24 cellular contexts compared by ENCODE assay signal in genomic region chr5:87769137-87769536, GRCh38.
A peak's percentile ranks its signal among the peaks of the same experiment; 100 is the strongest.
DNase-seq lines count a peak whose midpoint lies in the region; ATAC-seq, FAIRE-seq and TF ChIP-seq lines count a peak whose summit lies in the region.
"Had no signal": no experiment of that assay in that cellular context is flagged by ENCODE, and none has a peak within 500 bp of the region (broad histone marks: within the 10 kb centered on the region; RNA-seq: fewer than 3 reads in every experiment).

No MANE protein-coding gene starts in this region.

- no peaks in the 10 kb centered on the region for H3F3A ChIP-seq in PC-3 (ENCODE audit: low read length, unreplicated experiment)

- no peaks in the 10 kb centered on the region for H4K20me1 ChIP-seq in PC-3 (ENCODE audit: low read length)
- H4K20me1 ChIP-seq in osteoblast (ENCODE audit: insufficient read depth, low read length) = no peaks in the 10 kb centered on the region

- POLR2A ChIA-PET in PC-3 (lab: Charles Lee; ENCODE audit: unreplicated experiment) = interaction anchor here (0.6 to 0.7 kb wide), 4 partner anchors 60 to 691 kb away, joined by 3 to 30 read pairs (median 5); no protein-coding TSS in a partner anchor
- POLR2A ChIA-PET in CD8-positive, alpha-beta memory T cell (lab: Charles Lee) = no interaction called here
- POLR2A ChIA-PET in activated CD8-positive, alpha-beta T cell treated with anti-CD3 and anti-CD28 coated beads for 36 hours (lab: Charles Lee) = no interaction called here

- peak overlapping the region in 4 of 5 experiments; percentile 74 to 90 (median 84) for H3K27ac Mint-ChIP-seq in brain
- H3K27ac Mint-ChIP-seq in CD8-positive, alpha-beta memory T cell = no peak overlapping the region
- H3K27ac Mint-ChIP-seq in activated CD8-positive, alpha-beta T cell treated with anti-CD3 and anti-CD28 coated beads for 36 hours = no peak overlapping the region
- H3K27ac Mint-ChIP-seq: CD4-positive, alpha-beta T cell; HFFc6 had no signal

- intact Hi-C loops in PC-3 (cut with micrococcal nuclease) = loop anchor here (5.0 to 10.0 kb wide), 2 partner anchors 227 to 354 kb away; partner anchors contain the start of gene CCNH
- intact Hi-C loops in activated CD8-positive, alpha-beta T cell treated with anti-CD3 and anti-CD28 coated beads for 36 hours (cut with micrococcal nuclease) = no loop called here

- peak; percentile 100 for ATAC-seq in PC-3
- no peak for ATAC-seq in activated CD8-positive, alpha-beta T cell treated with anti-CD3 and anti-CD28 coated beads for 36 hours
- ATAC-seq: A549, HCT116 had no signal

- no peaks in the 10 kb centered on the region for H3K36me3 Mint-ChIP-seq in brain
- H3K36me3 Mint-ChIP-seq in CD8-positive, alpha-beta memory T cell = no peaks in the 10 kb centered on the region
- H3K36me3 Mint-ChIP-seq in activated CD8-positive, alpha-beta T cell treated with anti-CD3 and anti-CD28 coated beads for 36 hours (ENCODE audit: low read depth) = no peaks in the 10 kb centered on the region

- peak; percentile 8 for DNase-seq in DMS53 (lab: John Stamatoyannopoulos, UW)
- DNase-seq in DMS53 treated with DMSO at 0.1 percent for 48 hours (lab: John Stamatoyannopoulos, UW; ENCODE audit: unreplicated experiment) = no peak
- DNase-seq in PC-3 = peak; percentile 94
- DNase-seq in osteoblast (ENCODE audit: insufficient read length, low spot score, missing footprints) = peak; percentile 45
- no peak for DNase-seq in CD8-positive, alpha-beta memory T cell
- DNase-seq in activated CD8-positive, alpha-beta T cell treated with anti-CD3 and anti-CD28 coated beads for 36 hours = no peak
- DNase-seq in RCC 7860 (ENCODE audit: low spot score) = no peak
- DNase-seq: AML-193; Calu3; CD4-positive, alpha-beta T cell; GDM1; GOT3; H7; HFFc6; IMR-90 had no signal

- H3K36me3 ChIP-seq in PC-3 (ENCODE audit: low read depth, low read length) (no peaks in the 10 kb centered on the region), osteoblast (ENCODE audit: insufficient read depth, low read length) (no peaks in the 10 kb centered on the region)
- H3K36me3 ChIP-seq in CD8-positive, alpha-beta memory T cell (ENCODE audit: insufficient read depth, low read length) = no peaks in the 10 kb centered on the region

- H3K4me3 ChIP-seq in PC-3 (ENCODE audit: low read length) (no peak overlapping the region), osteoblast (ENCODE audit: insufficient read depth, low read length) (no peak overlapping the region)
- no peak overlapping the region for H3K4me3 ChIP-seq in CD8-positive, alpha-beta memory T cell (ENCODE audit: low read length)
- H3K4me3 ChIP-seq: A549 had no signal

- H3K9me3 Mint-ChIP-seq in brain = no peaks in the 10 kb centered on the region
- peaks cover 0 to 1% (median 0%) of the 10 kb centered on the region in 5 donors for H3K9me3 Mint-ChIP-seq in CD8-positive, alpha-beta memory T cell
- H3K9me3 Mint-ChIP-seq in activated CD8-positive, alpha-beta T cell treated with anti-CD3 and anti-CD28 coated beads for 36 hours = no peaks in the 10 kb centered on the region
- H3K9me3 Mint-ChIP-seq: CD4-positive, alpha-beta T cell; HFFc6 had no signal

- no peak overlapping the region for H2AFZ ChIP-seq in PC-3 (ENCODE audit: low read length)
- H2AFZ ChIP-seq in osteoblast (ENCODE audit: low read length) = no peak overlapping the region

- no peaks in the 10 kb centered on the region for H3K9me2 ChIP-seq in PC-3 (replicated peaks; ENCODE audit: low read length)

- no peak overlapping the region for H3K9ac ChIP-seq in PC-3 (ENCODE audit: low read length)

- H3K4me1 Mint-ChIP-seq in brain = peaks cover 36% of the 10 kb centered on the region
- no peaks in the 10 kb centered on the region for H3K4me1 Mint-ChIP-seq in CD8-positive, alpha-beta memory T cell
- no peaks in the 10 kb centered on the region for H3K4me1 Mint-ChIP-seq in activated CD8-positive, alpha-beta T cell treated with anti-CD3 and anti-CD28 coated beads for 36 hours (ENCODE audit: low read depth)

- no peaks in the 10 kb centered on the region for H3K79me2 ChIP-seq in PC-3 (ENCODE audit: low read length)
- no peaks in the 10 kb centered on the region for H3K79me2 ChIP-seq in osteoblast (ENCODE audit: insufficient read depth, low read length)

- BruUV-seq in PC-3 (replicated peaks; lab: Mats Ljungman, UMichigan) = no TSS peak

- H3K4me1 ChIP-seq in PC-3 (ENCODE audit: insufficient read depth, low read length) (peaks cover 13% of the 10 kb centered on the region), osteoblast (ENCODE audit: insufficient read depth, low read length) (no peaks in the 10 kb centered on the region)
- no peaks in the 10 kb centered on the region for H3K4me1 ChIP-seq in CD8-positive, alpha-beta memory T cell (ENCODE audit: insufficient read depth, low read length)
- H3K4me1 ChIP-seq: A549 had no signal

- CTCF ChIA-PET in PC-3 (lab: Charles Lee) = no interaction called here
- CTCF ChIA-PET in CD8-positive, alpha-beta memory T cell (lab: Charles Lee) = interaction anchor here (1.0 kb wide), 1 partner anchor 12 kb away, joined by 7 read pairs; no protein-coding TSS in a partner anchor
- CTCF ChIA-PET in activated CD8-positive, alpha-beta T cell treated with anti-CD3 and anti-CD28 coated beads for 36 hours (lab: Charles Lee) = interaction anchor here (1.6 to 4.4 kb wide), 2 partner anchors 11 to 922 kb away, joined by 6 to 20 read pairs; no protein-coding TSS in a partner anchor

- H3K27ac ChIP-seq in PC-3 (ENCODE audit: low read length) (peak overlapping the region; percentile 29), osteoblast (ENCODE audit: low read depth, low read length) (no peak overlapping the region)
- H3K27ac ChIP-seq in CD8-positive, alpha-beta memory T cell (ENCODE audit: low read depth, low read length) = no peak overlapping the region
- H3K27ac ChIP-seq: 22Rv1, A549, C4-2B, HL-60 had no signal

- TF ChIP-seq CTCF in PC-3 (conservative IDR thresholded peaks at IDR 0.05; ENCODE audit: low read depth, low read length) (no peak), brain (conservative IDR thresholded peaks at IDR 0.05) (no peak), osteoblast (IDR thresholded peaks at IDR 0.05; ENCODE audit: extremely low read depth, low read depth, low read length) (no peak)
- no peak for TF ChIP-seq CTCF in activated CD8-positive, alpha-beta T cell treated with anti-CD3 and anti-CD28 coated beads for 36 hours (IDR thresholded peaks at IDR 0.05)

- H3K27me3 Mint-ChIP-seq in brain = peaks cover 6% of the 10 kb centered on the region
- H3K27me3 Mint-ChIP-seq in CD8-positive, alpha-beta memory T cell = peaks cover 6 to 28% of the 10 kb centered on the region in 2 donors
- H3K27me3 Mint-ChIP-seq in activated CD8-positive, alpha-beta T cell treated with anti-CD3 and anti-CD28 coated beads for 36 hours = peaks cover 16% of the 10 kb centered on the region

- no peak for FAIRE-seq in RCC 7860 (lab: Jason Lieb, UNC)
- FAIRE-seq: A549, GM12892, GM18507, HTR-8/SVneo had no signal

- H3K9me3 ChIP-seq in PC-3 (ENCODE audit: low read length) (no peaks in the 10 kb centered on the region), osteoblast (ENCODE audit: low read depth, low read length) (no peaks in the 10 kb centered on the region)
- no peaks in the 10 kb centered on the region for H3K9me3 ChIP-seq in CD8-positive, alpha-beta memory T cell (ENCODE audit: low read length)
- H3K9me3 ChIP-seq: A549 had no signal

- no peaks in the 10 kb centered on the region for H3K27me3 ChIP-seq in PC-3 (ENCODE audit: low read length)
- H3K27me3 ChIP-seq in osteoblast (ENCODE audit: insufficient read depth, low read length) = no peaks in the 10 kb centered on the region
- no peaks in the 10 kb centered on the region for H3K27me3 ChIP-seq in CD8-positive, alpha-beta memory T cell (ENCODE audit: insufficient read depth, low read length, poor library complexity, severe bottlenecking)

- H3K4me2 ChIP-seq in PC-3 (ENCODE audit: low read length) (peak overlapping the region; percentile 44), osteoblast (ENCODE audit: insufficient read depth, low read length) (no peak overlapping the region)
- H3K4me2 ChIP-seq: A549 had no signal

- peak overlapping the region in 4 of 5 experiments; percentile 73 to 83 (median 78) for H3K4me3 Mint-ChIP-seq in brain
- no peak overlapping the region for H3K4me3 Mint-ChIP-seq in CD8-positive, alpha-beta memory T cell
- no peak overlapping the region for H3K4me3 Mint-ChIP-seq in activated CD8-positive, alpha-beta T cell treated with anti-CD3 and anti-CD28 coated beads for 36 hours
- H3K4me3 Mint-ChIP-seq: CD4-positive, alpha-beta T cell; HFFc6 had no signal

Comparison
In these comparisons a context has a peak if more than half of its experiments do, and no peak if none do; other contexts are left out.
1. DNase-seq: peak in DMS53 (single experiment), PC-3 (single experiment) and osteoblast (single experiment); none in DMS53 treated with DMSO at 0.1 percent for 48 hours (single experiment), CD8-positive, alpha-beta memory T cell (0 of 5), activated CD8-positive, alpha-beta T cell treated with anti-CD3 and anti-CD28 coated beads for 36 hours (single experiment) and RCC 7860 (single experiment).
2. H3K27ac Mint-ChIP-seq: peak in brain (4 of 5); none in CD8-positive, alpha-beta memory T cell (0 of 8) and activated CD8-positive, alpha-beta T cell treated with anti-CD3 and anti-CD28 coated beads for 36 hours (single experiment).
3. H3K4me3 Mint-ChIP-seq: peak in brain (4 of 5); none in CD8-positive, alpha-beta memory T cell (0 of 7) and activated CD8-positive, alpha-beta T cell treated with anti-CD3 and anti-CD28 coated beads for 36 hours (single experiment).